8 cellular contexts compared by ENCODE assay signal in genomic region chr13:27251166-27252088, GRCh38. TPM values are rescaled to one million over a fixed set of nuclear protein-coding genes. Genes with fewer than 3 reads are reported as not detected.
DNase-seq lines count a peak whose midpoint lies in the region; ATAC-seq and TF ChIP-seq lines count a peak whose summit lies in the region.

RPL21 (plus strand) TSS chr13:27251558; CDS start chr13:27253777, 2,219 bp downstream.

- H3K9me3 Mint-ChIP-seq in activated naive CD8-positive, alpha-beta T cell treated with anti-CD3 and anti-CD28 coated beads, Interleukin-2, amount 10 ng/mL, durations not matched to agents 7 days and 5 days: no peaks in the 10 kb centered on the region
- H3K9me3 Mint-ChIP-seq in osteocyte (ENCODE audit: unreplicated experiment): no peaks in the 10 kb centered on the region

- peak within 1 kb of the TSS; percentile 86 for H3K27ac ChIP-seq in SU-DHL-6 (ENCODE audit: low read depth, low read length)
- H3K27ac ChIP-seq in thymus (ENCODE audit: low read depth): peak within 1 kb of the TSS; percentile 99

- peak within 1 kb of the TSS; percentile 83 for H3K4me2 ChIP-seq in SU-DHL-6 (ENCODE audit: low read depth, low read length, poor library complexity, severe bottlenecking)

- DNase-seq in GM10248 (ENCODE audit: extremely low spot score): peak; percentile 91
- peak; percentile 93 for DNase-seq in NCI-H1092 treated with DMSO at 0.1 percent for 48 hours (lab: John Stamatoyannopoulos, UW)
- DNase-seq in activated naive CD8-positive, alpha-beta T cell treated with anti-CD3 and anti-CD28 coated beads, Interleukin-2, amount 10 ng/mL, durations not matched to agents 7 days and 5 days: peak; percentile 91
- peak; percentile 92 to 98 (median 96) for DNase-seq in head of caudate nucleus
- DNase-seq in osteocyte (ENCODE audit: extremely low spot score, unreplicated experiment): peak; percentile 96

- POLR2A ChIA-PET in GM10248 (lab: Yijun Ruan, JAX): interaction anchor here (0.6 to 0.7 kb wide), 2 partner anchors 49 to 81 kb away, joined by 3 read pairs; no protein-coding TSS in a partner anchor
- POLR2A ChIA-PET in activated naive CD8-positive, alpha-beta T cell treated with anti-CD3 and anti-CD28 coated beads, Interleukin-2, amount 10 ng/mL, durations not matched to agents 7 days and 5 days (lab: Charles Lee): interaction anchor here (0.7 to 1.0 kb wide), 6 partner anchors 11 to 206 kb away, joined by 3 to 8 read pairs (median 4); partner anchors contain the start of gene RASL11A

- no peaks in the 10 kb centered on the region for H3K9me3 ChIP-seq in SU-DHL-6 (ENCODE audit: insufficient read depth, low read length)
- no peaks in the 10 kb centered on the region for H3K9me3 ChIP-seq in thymus (ENCODE audit: control insufficient read depth)

- peaks cover 66% of the 10 kb centered on the region for H3K79me2 ChIP-seq in SU-DHL-6 (ENCODE audit: insufficient read depth, low read length)

- WGBS in thymus: under 1% methylated on average over 69 of the region's 69 CpGs

- peaks cover 17% of the 10 kb centered on the region for H3K36me3 Mint-ChIP-seq in activated naive CD8-positive, alpha-beta T cell treated with anti-CD3 and anti-CD28 coated beads, Interleukin-2, amount 10 ng/mL, durations not matched to agents 7 days and 5 days
- peaks cover 20% of the 10 kb centered on the region for H3K36me3 Mint-ChIP-seq in osteocyte (ENCODE audit: unreplicated experiment)

- H3K36me3 ChIP-seq in SU-DHL-6 (ENCODE audit: low read length): peaks cover 41% of the 10 kb centered on the region
- H3K36me3 ChIP-seq in thymus (ENCODE audit: control insufficient read depth, insufficient read depth): peaks cover 5% of the 10 kb centered on the region

- no peak for TF ChIP-seq CTCF in GM10248 (IDR thresholded peaks at IDR 0.05; ENCODE audit: control extremely low read depth, extremely low read depth, low read depth, missing control alignments)
- TF ChIP-seq CTCF in SU-DHL-6 (IDR thresholded peaks at IDR 0.05; ENCODE audit: insufficient read depth, low read length, poor library complexity, severe bottlenecking): no peak
- TF ChIP-seq CTCF in osteocyte (IDR thresholded peaks at IDR 0.05): no peak

- H3K4me1 Mint-ChIP-seq in activated naive CD8-positive, alpha-beta T cell treated with anti-CD3 and anti-CD28 coated beads, Interleukin-2, amount 10 ng/mL, durations not matched to agents 7 days and 5 days: peaks cover 35% of the 10 kb centered on the region
- H3K4me1 Mint-ChIP-seq in osteocyte (ENCODE audit: unreplicated experiment): peaks cover 31% of the 10 kb centered on the region

- peak within 1 kb of the TSS; percentile 98 for H3K27ac Mint-ChIP-seq in activated naive CD8-positive, alpha-beta T cell treated with anti-CD3 and anti-CD28 coated beads, Interleukin-2, amount 10 ng/mL, durations not matched to agents 7 days and 5 days
- H3K27ac Mint-ChIP-seq in osteocyte (ENCODE audit: unreplicated experiment): peak within 1 kb of the TSS; percentile 100

- H4K20me1 ChIP-seq in SU-DHL-6 (ENCODE audit: low read depth, low read length): peaks cover 30% of the 10 kb centered on the region

- CTCF ChIA-PET in GM10248 (lab: Yijun Ruan, JAX): no interaction called here

- H2AFZ ChIP-seq in SU-DHL-6 (ENCODE audit: low read depth, low read length, severe bottlenecking): no peak within 1 kb of the TSS

- H3K4me1 ChIP-seq in thymus (ENCODE audit: control insufficient read depth, insufficient read depth, low read length): peaks cover 13% of the 10 kb centered on the region

- peak within 1 kb of the TSS; percentile 87 for H3K4me3 Mint-ChIP-seq in activated naive CD8-positive, alpha-beta T cell treated with anti-CD3 and anti-CD28 coated beads, Interleukin-2, amount 10 ng/mL, durations not matched to agents 7 days and 5 days
- peak within 1 kb of the TSS; percentile 88 for H3K4me3 Mint-ChIP-seq in osteocyte (ENCODE audit: unreplicated experiment)

- H3K27me3 Mint-ChIP-seq in activated naive CD8-positive, alpha-beta T cell treated with anti-CD3 and anti-CD28 coated beads, Interleukin-2, amount 10 ng/mL, durations not matched to agents 7 days and 5 days: no peaks in the 10 kb centered on the region
- no peaks in the 10 kb centered on the region for H3K27me3 Mint-ChIP-seq in osteocyte (ENCODE audit: unreplicated experiment)

- peaks cover 40% of the 10 kb centered on the region for H3F3A ChIP-seq in SU-DHL-6 (ENCODE audit: insufficient read depth)

- ATAC-seq in HG02610 (IDR thresholded peaks at IDR 0.05; ENCODE audit: unreplicated experiment): peak; percentile 95
- peak; percentile 93 for ATAC-seq in activated naive CD8-positive, alpha-beta T cell treated with anti-CD3 and anti-CD28 coated beads, Interleukin-2, amount 10 ng/mL, durations not matched to agents 7 days and 5 days (ENCODE audit: low read depth)

- H3K9me2 ChIP-seq in SU-DHL-6 (replicated peaks; ENCODE audit: insufficient read depth, low read length): no peaks in the 10 kb centered on the region

- intact Hi-C loops in head of caudate nucleus (cut with DNase I): loop anchor here (2.0 kb wide), 1 partner anchor 81 kb away; the partner anchor contains the start of gene USP12

- H3K27me3 ChIP-seq in SU-DHL-6 (ENCODE audit: low read length) (no peaks in the 10 kb centered on the region), thymus (ENCODE audit: control insufficient read depth, insufficient read depth) (no peaks in the 10 kb centered on the region)

- peak within 1 kb of the TSS; percentile 95 for H3K9ac ChIP-seq in SU-DHL-6 (ENCODE audit: low read length)

- H3K4me3 ChIP-seq in SU-DHL-6 (ENCODE audit: insufficient read depth, low read length, poor library complexity, severe bottlenecking) (peak within 1 kb of the TSS; percentile 86), thymus (ENCODE audit: low read length) (peak within 1 kb of the TSS; percentile 78)

RNA-seq across cellular contexts. Expression of gene RPL21, which starts in this region (rescaled TPM):
- 1,000 to 10,000 TPM; 1,116 to 1,143 TPM for total RNA-seq in activated naive CD8-positive, alpha-beta T cell treated with anti-CD3 and anti-CD28 coated beads, Interleukin-2, amount 10 ng/mL, durations not matched to agents 7 days and 5 days
- total RNA-seq in osteocyte: 756 and 802 TPM in 2 replicates
- polyA plus RNA-seq in thymus: 2,202 TPM

Comparison
In these comparisons a context has a peak if more than half of its experiments do, and no peak if none do; other contexts are left out.
1. Peak in every context shown above with its lines: DNase-seq, ATAC-seq, H3K4me3 ChIP-seq and H3K27ac ChIP-seq.